8 cellular contexts compared by ENCODE assay signal in the genomic region with DNA sequence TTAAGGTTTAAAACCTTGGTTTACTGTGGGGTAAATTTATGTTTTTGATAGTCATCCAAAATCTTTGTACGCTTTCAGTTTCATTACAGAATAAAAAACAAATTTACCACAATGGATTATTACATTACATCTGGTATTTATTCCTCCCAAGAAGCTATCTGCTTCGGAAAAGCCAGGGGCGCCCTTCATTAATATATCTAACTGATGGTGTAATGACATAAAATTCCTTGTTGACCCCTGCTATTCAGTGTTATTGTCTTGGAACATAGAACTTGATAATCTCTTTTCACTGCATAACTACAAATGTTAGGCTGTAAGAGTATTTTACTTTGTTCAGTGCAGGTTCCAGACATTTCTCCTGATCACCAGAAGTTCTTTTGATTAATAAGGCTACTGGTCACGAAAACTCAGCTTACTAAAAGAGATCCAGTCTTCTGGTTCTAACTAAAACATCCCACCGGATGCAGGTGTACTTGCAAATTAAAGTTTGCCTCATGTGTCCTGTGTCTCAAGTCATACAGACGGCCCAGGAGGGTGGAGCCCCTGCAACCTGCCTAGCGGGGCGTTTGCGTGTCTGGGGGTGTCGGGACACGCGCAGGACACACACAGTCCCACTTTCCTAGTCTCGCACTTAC. TPM values are rescaled to one million over a fixed set of nuclear protein-coding genes. Genes with fewer than 3 reads are reported as not detected.
DNase-seq lines count a peak whose midpoint lies in the region; ATAC-seq and TF ChIP-seq lines count a peak whose summit lies in the region.

No MANE protein-coding gene starts in this region.

- no peak for TF ChIP-seq CTCF in activated CD8-positive, alpha-beta T cell treated with anti-CD3 and anti-CD28 coated beads for 36 hours (IDR thresholded peaks at IDR 0.05)
- no peak for TF ChIP-seq CTCF in suprapubic skin (IDR thresholded peaks at IDR 0.05)

- H3K36me3 ChIP-seq in suprapubic skin = no peaks in the 10 kb centered on the region

- TF ChIP-seq EP300 in suprapubic skin (IDR thresholded peaks at IDR 0.05) = no peak

- H3K36me3 Mint-ChIP-seq in T-helper 1 cell treated with Interleukin-12 subunit alpha and Interleukin-12 subunit beta and Interleukin-4 antibody, amounts not matched to agents 30 μg/mL and 1 μg/mL, for 36 hours (ENCODE audit: low read depth) = no peaks in the 10 kb centered on the region
- no peaks in the 10 kb centered on the region for H3K36me3 Mint-ChIP-seq in activated CD8-positive, alpha-beta T cell treated with anti-CD3 and anti-CD28 coated beads for 36 hours (ENCODE audit: low read depth)

- no peak for TF ChIP-seq POLR2A in suprapubic skin (IDR thresholded peaks at IDR 0.05)

- intact Hi-C loops in activated CD8-positive, alpha-beta T cell treated with anti-CD3 and anti-CD28 coated beads for 36 hours (cut with micrococcal nuclease) = no loop called here

- POLR2A ChIA-PET in activated CD8-positive, alpha-beta T cell treated with anti-CD3 and anti-CD28 coated beads for 36 hours (lab: Charles Lee) = interaction anchor here (0.7 to 3.9 kb wide), 10 partner anchors 9 to 288 kb away, joined by 3 to 20 read pairs (median 4); no protein-coding TSS in a partner anchor

- H3K27ac Mint-ChIP-seq in T-helper 1 cell treated with Interleukin-12 subunit alpha and Interleukin-12 subunit beta and Interleukin-4 antibody, amounts not matched to agents 30 μg/mL and 1 μg/mL, for 36 hours = peak overlapping the region; percentile 92
- peak overlapping the region; percentile 92 for H3K27ac Mint-ChIP-seq in activated CD8-positive, alpha-beta T cell treated with anti-CD3 and anti-CD28 coated beads for 36 hours

- peak overlapping the region; percentile 89 for H3K4me3 Mint-ChIP-seq in T-helper 1 cell treated with Interleukin-12 subunit alpha and Interleukin-12 subunit beta and Interleukin-4 antibody, amounts not matched to agents 30 μg/mL and 1 μg/mL, for 36 hours
- H3K4me3 Mint-ChIP-seq in activated CD8-positive, alpha-beta T cell treated with anti-CD3 and anti-CD28 coated beads for 36 hours = peak overlapping the region; percentile 93

- no peaks in the 10 kb centered on the region for H3K27me3 ChIP-seq in suprapubic skin

- peaks cover 24% of the 10 kb centered on the region for H3K4me1 ChIP-seq in suprapubic skin

- ATAC-seq in activated CD8-positive, alpha-beta T cell treated with anti-CD3 and anti-CD28 coated beads for 36 hours = no peak

- CTCF ChIA-PET in activated CD8-positive, alpha-beta T cell treated with anti-CD3 and anti-CD28 coated beads for 36 hours (lab: Charles Lee) = interaction anchor here (0.8 to 2.4 kb wide), 7 partner anchors 9 to 287 kb away, joined by 3 to 8 read pairs (median 5); no protein-coding TSS in a partner anchor

- peaks cover 8% of the 10 kb centered on the region for H3K4me1 Mint-ChIP-seq in T-helper 1 cell treated with Interleukin-12 subunit alpha and Interleukin-12 subunit beta and Interleukin-4 antibody, amounts not matched to agents 30 μg/mL and 1 μg/mL, for 36 hours (ENCODE audit: low read depth)
- H3K4me1 Mint-ChIP-seq in activated CD8-positive, alpha-beta T cell treated with anti-CD3 and anti-CD28 coated beads for 36 hours (ENCODE audit: low read depth) = peaks cover 23% of the 10 kb centered on the region

- H3K27ac ChIP-seq in suprapubic skin = peak overlapping the region; percentile 96

- no peaks in the 10 kb centered on the region for H3K9me3 ChIP-seq in iPS-18c (ENCODE audit: control insufficient read depth, insufficient read depth, low read length)
- no peaks in the 10 kb centered on the region for H3K9me3 ChIP-seq in suprapubic skin

- WGBS in suprapubic skin = 2% methylated on average over 13 of the region's 13 CpGs

- H3K4me3 ChIP-seq in iPS-18c (ENCODE audit: insufficient read depth, low read depth, low read length) (peak overlapping the region; percentile 51), suprapubic skin (peak overlapping the region; percentile 96)

- no peaks in the 10 kb centered on the region for H3K27me3 Mint-ChIP-seq in T-helper 1 cell treated with Interleukin-12 subunit alpha and Interleukin-12 subunit beta and Interleukin-4 antibody, amounts not matched to agents 30 μg/mL and 1 μg/mL, for 36 hours (ENCODE audit: low read depth)
- H3K27me3 Mint-ChIP-seq in activated CD8-positive, alpha-beta T cell treated with anti-CD3 and anti-CD28 coated beads for 36 hours = no peaks in the 10 kb centered on the region

- H3K9me3 Mint-ChIP-seq in T-helper 1 cell treated with Interleukin-12 subunit alpha and Interleukin-12 subunit beta and Interleukin-4 antibody, amounts not matched to agents 30 μg/mL and 1 μg/mL, for 36 hours = no peaks in the 10 kb centered on the region
- H3K9me3 Mint-ChIP-seq in activated CD8-positive, alpha-beta T cell treated with anti-CD3 and anti-CD28 coated beads for 36 hours = no peaks in the 10 kb centered on the region

- DNase-seq in T-helper 1 cell (no peak), suprapubic skin (ENCODE audit: low spot score in 2 of 2) (no peak), D341Med (ENCODE audit: low spot score) (no peak), NCI-H226 (no peak), dedifferentiated amniotic fluid mesenchymal stem cell (ENCODE audit: extremely low spot score) (no peak)
- no peak for DNase-seq in activated CD8-positive, alpha-beta T cell treated with anti-CD3 and anti-CD28 coated beads for 36 hours

RNA-seq across cellular contexts. Expression of gene GLCCI1, which starts 0.6 kb away (rescaled TPM):
- total RNA-seq in activated CD8-positive, alpha-beta T cell treated with anti-CD3 and anti-CD28 coated beads for 36 hours = 10 to 100 TPM; 11.3 to 13.0 TPM
- total RNA-seq in suprapubic skin = 10 to 100 TPM; 17.1 to 37.7 (median 23.6) TPM
